20 cellular contexts compared by ENCODE assay signal in genomic region chr18:75115514-75115913, GRCh38.
"Had no signal": no experiment of that assay in that cellular context is flagged by ENCODE, and none has a peak within 500 bp of the region (broad histone marks: within the 10 kb centered on the region; RNA-seq: fewer than 3 reads in every experiment).

No MANE protein-coding gene starts in this region.

- H3K9me3 ChIP-seq: colonic mucosa, gastrocnemius medialis, neutrophil, stomach, thoracic aorta, transverse colon, uterus had no signal

- H3K4me1 ChIP-seq: colonic mucosa, gastrocnemius medialis, heart right ventricle, stomach, transverse colon, uterus had no signal

- H3K9me3 Mint-ChIP-seq: nephron progenitor cell had no signal

- H3K36me3 Mint-ChIP-seq: naive B cell; stimulated activated memory B cell treated with anti-CD40 and anti-IgM and Interleukin-4, amounts not matched to agents 10 μg/mL and 1 μg/mL and 100 μg/mL, for 72 hours had no signal

- ATAC-seq: gastrocnemius medialis; heart right ventricle; left cardiac atrium; left ventricle myocardium superior; right cardiac atrium; stimulated activated memory B cell treated with anti-CD40 and anti-IgM and Interleukin-4, amounts not matched to agents 10 μg/mL and 1 μg/mL and 100 μg/mL, for 72 hours had no signal

- H3K4me3 ChIP-seq: colonic mucosa, gastrocnemius medialis, heart right ventricle, lung, stomach, thoracic aorta, transverse colon, uterus had no signal

- H3K27ac ChIP-seq: colonic mucosa, gastrocnemius medialis, heart right ventricle, neutrophil, stomach, thoracic aorta, transverse colon, uterus had no signal

- H3K27ac Mint-ChIP-seq: nephron progenitor cell; stimulated activated memory B cell treated with anti-CD40 and anti-IgM and Interleukin-4, amounts not matched to agents 10 μg/mL and 1 μg/mL and 100 μg/mL, for 72 hours had no signal

- H3K4me1 Mint-ChIP-seq: naive B cell; stimulated activated memory B cell treated with anti-CD40 and anti-IgM and Interleukin-4, amounts not matched to agents 10 μg/mL and 1 μg/mL and 100 μg/mL, for 72 hours had no signal

- H3K4me3 Mint-ChIP-seq: naive B cell; nephron progenitor cell; stimulated activated memory B cell treated with anti-CD40 and anti-IgM and Interleukin-4, amounts not matched to agents 10 μg/mL and 1 μg/mL and 100 μg/mL, for 72 hours had no signal

- H3K27me3 ChIP-seq: colonic mucosa, gastrocnemius medialis, heart right ventricle, neutrophil, stomach, transverse colon, uterus had no signal

- H3K36me3 ChIP-seq: colonic mucosa, gastrocnemius medialis, heart right ventricle, neutrophil, stomach, thoracic aorta, transverse colon, uterus had no signal

- DNase-seq: colonic mucosa; effector CD8-positive, alpha-beta T cell; gastrocnemius medialis; heart right ventricle; hypothalamus; left cardiac atrium; left ventricle myocardium superior; mesenchymal stem cell; naive B cell; nephron progenitor cell; right cardiac atrium; stimulated activated CD4-positive, alpha-beta T cell treated with anti-CD3 and anti-CD28 coated beads, Interleukin-4, amount 100 ng/mL, for 24 hours; stomach; substantia nigra; transverse colon; uterus had no signal
